Comparison of ENCODE assay signal across 13 cellular contexts in genomic region chr14:97306785-97307246, GRCh38.
DNase-seq lines count a peak whose midpoint lies in the region; ATAC-seq, FAIRE-seq and TF ChIP-seq lines count a peak whose summit lies in the region.
"Had no signal": no experiment of that assay in that cellular context is flagged by ENCODE, and none has a peak within 500 bp of the region (broad histone marks: within the 10 kb centered on the region; RNA-seq: fewer than 3 reads in every experiment).

No MANE protein-coding gene starts in this region.

- no peak for TF ChIP-seq CTCF in nephron progenitor cell (IDR thresholded peaks at IDR 0.05)

- no peaks in the 10 kb centered on the region for H3K9me3 Mint-ChIP-seq in nephron progenitor cell
- H3K9me3 Mint-ChIP-seq: GM23338 had no signal

- no peak overlapping the region for H3K27ac Mint-ChIP-seq in nephron progenitor cell
- H3K27ac Mint-ChIP-seq: B cell, GM23338 had no signal

- H3K36me3 Mint-ChIP-seq in nephron progenitor cell (ENCODE audit: low read depth) = no peaks in the 10 kb centered on the region

- ATAC-seq in HG03175 (IDR thresholded peaks at IDR 0.05; ENCODE audit: unreplicated experiment) (peak; percentile 61), GM21526 (IDR thresholded peaks at IDR 0.05; ENCODE audit: low FRiP score, unreplicated experiment) (no peak)
- ATAC-seq: GM23338 had no signal

- no peaks in the 10 kb centered on the region for H3K4me1 Mint-ChIP-seq in nephron progenitor cell
- H3K4me1 Mint-ChIP-seq: B cell had no signal

- peak; percentile 20 for DNase-seq in stimulated activated CD4-positive, alpha-beta T cell treated with anti-CD3 and anti-CD28 coated beads, Interleukin-4, amount 100 ng/mL, for 24 hours
- DNase-seq in stimulated activated CD4-positive, alpha-beta T cell treated with anti-CD3 and anti-CD28 coated beads, Interleukin-2, amount 100 ng/mL, for 48 hours = no peak
- peak; percentile 30 for DNase-seq in activated naive CD4-positive, alpha-beta T cell treated with anti-CD3 and anti-CD28 coated beads, Interleukin-2, amount 50 U/mL, for 16 hours
- DNase-seq in DMS53 treated with DMSO at 0.1 percent for 48 hours (lab: John Stamatoyannopoulos, UW; ENCODE audit: unreplicated experiment) (no peak), urothelium cell line (ENCODE audit: low spot score) (no peak), nephron progenitor cell (no peak)
- DNase-seq: left ventricle myocardium inferior, NCI-H1930, posterior cingulate gyrus had no signal

- peaks cover 10% of the 10 kb centered on the region for H3K27me3 Mint-ChIP-seq in nephron progenitor cell (ENCODE audit: low read depth, poor library complexity)
- H3K27me3 Mint-ChIP-seq: B cell had no signal

- FAIRE-seq in urothelium cell line (lab: Jason Lieb, UNC) = no peak

- H3K4me3 Mint-ChIP-seq in nephron progenitor cell = no peak overlapping the region
- H3K4me3 Mint-ChIP-seq: B cell, GM23338 had no signal

Comparison
In these comparisons a context has a peak if more than half of its experiments do, and no peak if none do; other contexts are left out.
1. DNase-seq: peak in stimulated activated CD4-positive, alpha-beta T cell treated with anti-CD3 and anti-CD28 coated beads, Interleukin-4, amount 100 ng/mL, for 24 hours (single experiment) and activated naive CD4-positive, alpha-beta T cell treated with anti-CD3 and anti-CD28 coated beads, Interleukin-2, amount 50 U/mL, for 16 hours (single experiment); none in stimulated activated CD4-positive, alpha-beta T cell treated with anti-CD3 and anti-CD28 coated beads, Interleukin-2, amount 100 ng/mL, for 48 hours (0 of 2), DMS53 treated with DMSO at 0.1 percent for 48 hours (single experiment), urothelium cell line (single experiment) and nephron progenitor cell (single experiment).